ENCODE assay signal across 14 cellular contexts in genomic region chr5:171906703-171907590, GRCh38.
DNase-seq lines count a peak whose midpoint lies in the region; ATAC-seq and TF ChIP-seq lines count a peak whose summit lies in the region.
"Had no signal": no experiment of that assay in that cellular context is flagged by ENCODE, and none has a peak within 500 bp of the region (broad histone marks: within the 10 kb centered on the region; RNA-seq: fewer than 3 reads in every experiment).

No MANE protein-coding gene starts in this region.

- POLR2A ChIA-PET in Panc1 (lab: Charles Lee): no interaction called here

- peaks cover 31% of the 10 kb centered on the region for H3K36me3 ChIP-seq in BLaER1
- H3K36me3 ChIP-seq in CD4-positive, CD25-positive, alpha-beta regulatory T cell (ENCODE audit: control insufficient read depth, insufficient read depth, low read length): peaks cover 5% of the 10 kb centered on the region
- H3K36me3 ChIP-seq in Panc1 (ENCODE audit: control insufficient read depth, insufficient read depth, low read length): no peaks in the 10 kb centered on the region
- H3K36me3 ChIP-seq in psoas muscle (ENCODE audit: insufficient read depth in 1 of 2, low read depth in 1 of 2): peaks cover 0 to 7% of the 10 kb centered on the region in 2 donors
- H3K36me3 ChIP-seq: BE2C, transverse colon had no signal

- TF ChIP-seq CTCF in Panc1 (IDR thresholded peaks at IDR 0.05) (no peak), foreskin fibroblast (IDR thresholded peaks at IDR 0.05; ENCODE audit: low read depth, low read length) (no peak), psoas muscle (IDR thresholded peaks at IDR 0.05) (no peak)

- in situ Hi-C loops in Panc1 (cut with HindIII; ENCODE audit: low pct_unique_long_range_greater_than_20kb, low sequenced_read_pairs): no loop called here

- BruUV-seq in Panc1 (replicated peaks; lab: Mats Ljungman, UMichigan): TSS peak; percentile 14

- H3K4me3 Mint-ChIP-seq in CD4-positive, CD25-positive, alpha-beta regulatory T cell: peak overlapping the region in 2 of 4 donors; percentile 2 to 56
- H3K4me3 Mint-ChIP-seq: HFFc6 had no signal

- 88 to 94% (median 90%) methylated on average over 7 of the region's 7 CpGs for WGBS in psoas muscle, 3 donors

- peaks cover 34% of the 10 kb centered on the region for H3K4me1 ChIP-seq in BLaER1
- H3K4me1 ChIP-seq in CD4-positive, CD25-positive, alpha-beta regulatory T cell (ENCODE audit: control insufficient read depth, insufficient read depth, low read length, poor library complexity, severe bottlenecking): peaks cover 29% of the 10 kb centered on the region
- H3K4me1 ChIP-seq in Panc1 (ENCODE audit: control insufficient read depth, insufficient read depth, low read length): peaks cover 18% of the 10 kb centered on the region
- peaks cover 3% of the 10 kb centered on the region for H3K4me1 ChIP-seq in psoas muscle
- H3K4me1 ChIP-seq: BE2C had no signal

- intact Hi-C loops in Panc1 (cut with micrococcal nuclease; ENCODE audit: unreplicated experiment) (loop anchor here (5.0 kb wide), 2 partner anchors 275 to 490 kb away; partner anchors contain the start of gene FGF18), psoas muscle (cut with DNase I) (loop anchor here (1.0 to 2.0 kb wide), 2 partner anchors 488 to 489 kb away; partner anchors contain the start of gene FGF18 (in 1 of the 2))

- peak overlapping the region in 2 of 3 donors; percentile 18 to 58 for H3K27ac Mint-ChIP-seq in CD4-positive, CD25-positive, alpha-beta regulatory T cell
- H3K27ac Mint-ChIP-seq: HFFc6 had no signal

- peak overlapping the region; percentile 68 for H3K4me2 ChIP-seq in BLaER1

- H3K27me3 Mint-ChIP-seq in CD4-positive, CD25-positive, alpha-beta regulatory T cell: no peaks in the 10 kb centered on the region

- H3K27me3 ChIP-seq in BLaER1 (no peaks in the 10 kb centered on the region), Panc1 (ENCODE audit: control insufficient read depth, insufficient read depth, low read length) (no peaks in the 10 kb centered on the region), psoas muscle (ENCODE audit: insufficient read depth in 3 of 3, low read length in 2 of 3) (no peaks in the 10 kb centered on the region)
- no peaks in the 10 kb centered on the region for H3K27me3 ChIP-seq in CD4-positive, CD25-positive, alpha-beta regulatory T cell (ENCODE audit: control insufficient read depth, insufficient read depth, low read length)
- H3K27me3 ChIP-seq: BE2C, MG63, sigmoid colon, transverse colon had no signal

- no peaks in the 10 kb centered on the region for H3K9me3 ChIP-seq in BLaER1
- no peaks in the 10 kb centered on the region for H3K9me3 ChIP-seq in CD4-positive, CD25-positive, alpha-beta regulatory T cell (ENCODE audit: control insufficient read depth in 2 of 2, low read length in 2 of 2)
- H3K9me3 ChIP-seq in Panc1 (ENCODE audit: control insufficient read depth, insufficient read depth, low read depth, low read length): no peaks in the 10 kb centered on the region
- no peaks in the 10 kb centered on the region for H3K9me3 ChIP-seq in psoas muscle
- H3K9me3 ChIP-seq: BE2C, MG63, sigmoid colon, transverse colon had no signal

- ATAC-seq in CD4-positive, CD25-positive, alpha-beta regulatory T cell (ENCODE audit: low read depth in 2 of 2): no peak
- ATAC-seq in GM21717 (IDR thresholded peaks at IDR 0.05; ENCODE audit: unreplicated experiment) (peak; percentile 40), Panc1 (no peak), psoas muscle (no peak), GM18868 (IDR thresholded peaks at IDR 0.05; ENCODE audit: unreplicated experiment) (no peak)

- peaks cover 14% of the 10 kb centered on the region for H3K36me3 Mint-ChIP-seq in CD4-positive, CD25-positive, alpha-beta regulatory T cell

- CTCF ChIA-PET in Panc1 (lab: Charles Lee): interaction anchor here (0.6 kb wide), 1 partner anchor 43 kb away, joined by 5 read pairs; no protein-coding TSS in a partner anchor

- peaks cover 100% of the 10 kb centered on the region for H4K20me1 ChIP-seq in BLaER1

- H3K9me3 Mint-ChIP-seq in CD4-positive, CD25-positive, alpha-beta regulatory T cell: no peaks in the 10 kb centered on the region
- H3K9me3 Mint-ChIP-seq: HFFc6 had no signal

- DNase-seq in CD4-positive, CD25-positive, alpha-beta regulatory T cell: no peak
- DNase-seq in Panc1 (ENCODE audit: low read depth, low spot score): no peak
- DNase-seq in NCI-H1417 treated with DMSO at 0.1 percent for 48 hours (lab: John Stamatoyannopoulos, UW): no peak
- no peak for DNase-seq in foreskin fibroblast
- DNase-seq in psoas muscle: no peak
- DNase-seq: NCI-H526 treated with DMSO at 0.1 percent for 48 hours, sigmoid colon had no signal

- H3K4me1 Mint-ChIP-seq in CD4-positive, CD25-positive, alpha-beta regulatory T cell: peaks cover 26 to 51% (median 42%) of the 10 kb centered on the region in 4 donors

- no peak overlapping the region for H3K27ac ChIP-seq in BLaER1
- no peak overlapping the region for H3K27ac ChIP-seq in CD4-positive, CD25-positive, alpha-beta regulatory T cell (ENCODE audit: insufficient read depth, low read length, poor library complexity, severe bottlenecking)
- H3K27ac ChIP-seq in Panc1 (ENCODE audit: low read length): no peak overlapping the region
- H3K27ac ChIP-seq in psoas muscle: no peak overlapping the region
- H3K27ac ChIP-seq: sigmoid colon, transverse colon had no signal

- H3K4me3 ChIP-seq in BLaER1 (no peak overlapping the region), Panc1 (ENCODE audit: low read depth in 2 of 2, low read length in 2 of 2) (no peak overlapping the region), foreskin fibroblast (ENCODE audit: low read depth in 1 of 2, low read length in 2 of 2) (no peak overlapping the region), psoas muscle (no peak overlapping the region)
- H3K4me3 ChIP-seq in CD4-positive, CD25-positive, alpha-beta regulatory T cell (ENCODE audit: low read depth, low read length): peak overlapping the region; percentile 14
- H3K4me3 ChIP-seq: MG63, sigmoid colon, transverse colon had no signal

- H3K9ac ChIP-seq in BLaER1: peak overlapping the region; percentile 38; the same call in 1 of the 2 replicates
